Comparison of ENCODE assay signal across 8 cellular contexts in genomic region chr21:45555557-45556301, GRCh38. TPM values are rescaled to one million over a fixed set of nuclear protein-coding genes. Genes with fewer than 3 reads are reported as not detected.
A peak's percentile ranks its signal among the peaks of the same experiment; 100 is the strongest.
DNase-seq lines count a peak whose midpoint lies in the region; ATAC-seq and TF ChIP-seq lines count a peak whose summit lies in the region.

No MANE protein-coding gene starts in this region.

- CTCF ChIA-PET in activated B cell treated with CpG ODN at 0.5 μM for 24 hours (lab: Charles Lee) = interaction anchor here (0.8 to 1.7 kb wide), 7 partner anchors 12 to 264 kb away, joined by 3 to 16 read pairs (median 4); no protein-coding TSS in a partner anchor

- TF ChIP-seq CTCF in AG09309 (IDR thresholded peaks at IDR 0.05; ENCODE audit: control insufficient read depth, insufficient read depth, low read depth, low read length, missing control alignments) (peak; percentile 95), activated B cell treated with CpG ODN at 0.5 μM for 24 hours (IDR thresholded peaks at IDR 0.05) (no peak), kidney epithelial cell (IDR thresholded peaks at IDR 0.05; ENCODE audit: insufficient read depth, low read length, poor library complexity, severe bottlenecking) (peak; percentile 5)

- DNase-seq in AG09309 (ENCODE audit: low read depth) (peak; percentile 33), NCI-H1417 treated with DMSO at 0.1 percent for 48 hours (lab: John Stamatoyannopoulos, UW) (peak; percentile 40), activated B cell treated with CpG ODN at 0.5 μM for 24 hours (peak; percentile 56), kidney epithelial cell (ENCODE audit: low read depth) (no peak)
- DNase-seq in stimulated activated CD4-positive, alpha-beta T cell treated with anti-CD3 and anti-CD28 coated beads, Interleukin-2, amount 100 ng/mL, for 4 hours (ENCODE audit: low read depth) = peak; percentile 41

- H3K9me3 Mint-ChIP-seq in activated B cell treated with CpG ODN at 0.5 μM for 24 hours = no peaks in the 10 kb centered on the region

- H3K36me3 Mint-ChIP-seq in activated B cell treated with CpG ODN at 0.5 μM for 24 hours (ENCODE audit: low read depth) = no peaks in the 10 kb centered on the region

- intact Hi-C loops in activated B cell treated with CpG ODN at 0.5 μM for 24 hours (cut with micrococcal nuclease) = loop anchor here (1.0 kb wide), 5 partner anchors 13 to 265 kb away; partner anchors contain the start of gene SLC19A1

- H3K4me3 Mint-ChIP-seq in activated B cell treated with CpG ODN at 0.5 μM for 24 hours = peak overlapping the region; percentile 70

- H3K27ac Mint-ChIP-seq in activated B cell treated with CpG ODN at 0.5 μM for 24 hours = no peak overlapping the region

- peak overlapping the region; percentile 49 for H3K4me3 ChIP-seq in AG09309 (ENCODE audit: control insufficient read depth, low read depth, low read length)
- H3K4me3 ChIP-seq in kidney epithelial cell (ENCODE audit: low read depth, low read length) = peak overlapping the region; percentile 11

- H3K27me3 Mint-ChIP-seq in activated B cell treated with CpG ODN at 0.5 μM for 24 hours = peaks cover 3% of the 10 kb centered on the region

- no peaks in the 10 kb centered on the region for H3K36me3 ChIP-seq in kidney epithelial cell (ENCODE audit: control insufficient read depth, insufficient read depth, low read length)

- H3K27me3 ChIP-seq in kidney epithelial cell (ENCODE audit: control insufficient read depth, insufficient read depth, low read length) = peaks cover 27% of the 10 kb centered on the region

- POLR2A ChIA-PET in activated B cell treated with CpG ODN at 0.5 μM for 24 hours (lab: Charles Lee) = interaction anchor here (0.7 to 2.0 kb wide), 3 partner anchors 36 to 390 kb away, joined by 3 to 7 read pairs (median 3); no protein-coding TSS in a partner anchor

- peak; percentile 48 for ATAC-seq in GM19035 (IDR thresholded peaks at IDR 0.05; ENCODE audit: unreplicated experiment)
- peak; percentile 43 for ATAC-seq in activated B cell treated with CpG ODN at 0.5 μM for 24 hours (ENCODE audit: low read depth)
- no peak for ATAC-seq in GM18519 (IDR thresholded peaks at IDR 0.05; ENCODE audit: low FRiP score, unreplicated experiment)

- peak overlapping the region; percentile 65 for H3K27ac ChIP-seq in cingulate gyrus (ENCODE audit: low read depth, low read length)

- H3K4me1 Mint-ChIP-seq in activated B cell treated with CpG ODN at 0.5 μM for 24 hours = peaks cover 29% of the 10 kb centered on the region

RNA-seq across cellular contexts. Expression of gene SLC19A1, which starts 13.5 kb away (rescaled TPM):
- total RNA-seq in activated B cell treated with CpG ODN at 0.5 μM for 24 hours (7.4 and 10.7 TPM in 2 replicates), kidney epithelial cell (19.1 and 21.7 TPM in 2 replicates)
